15 cellular contexts compared by ENCODE assay signal in the genomic region with DNA sequence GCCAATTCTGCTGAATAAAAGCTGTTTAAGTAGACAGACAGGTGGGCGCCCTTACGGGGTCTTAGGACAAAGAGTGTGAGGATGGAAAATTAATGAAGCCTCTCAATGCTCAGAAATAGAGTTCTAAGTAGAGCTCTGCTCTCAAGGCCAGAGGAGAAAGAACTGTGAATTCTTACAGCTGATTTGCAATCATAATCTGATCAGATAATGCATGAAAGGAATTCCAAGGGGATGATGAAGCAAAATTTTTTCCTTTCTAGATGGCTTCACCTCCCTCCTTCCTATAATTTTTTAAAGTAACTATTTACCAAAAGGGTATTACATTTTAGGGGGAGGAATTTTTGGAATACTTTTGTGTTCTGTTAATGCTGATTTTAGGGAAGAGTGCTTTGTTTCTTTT.
DNase-seq lines count a peak whose midpoint lies in the region; ATAC-seq and TF ChIP-seq lines count a peak whose summit lies in the region.
"Had no signal": no experiment of that assay in that cellular context is flagged by ENCODE, and none has a peak within 500 bp of the region (broad histone marks: within the 10 kb centered on the region; RNA-seq: fewer than 3 reads in every experiment).

No MANE protein-coding gene starts in this region.

- CTCF ChIA-PET in Calu3 (lab: Charles Lee): interaction anchor here (0.6 kb wide), 1 partner anchor 967 kb away, joined by 6 read pairs; no protein-coding TSS in a partner anchor
- CTCF ChIA-PET in activated CD8-positive, alpha-beta T cell treated with anti-CD3 and anti-CD28 coated beads for 36 hours (lab: Charles Lee): no interaction called here

- H3K36me3 Mint-ChIP-seq in Calu3 (ENCODE audit: insufficient read depth, unreplicated experiment) (no peaks in the 10 kb centered on the region), mesothelial cell of epicardium (no peaks in the 10 kb centered on the region)
- H3K36me3 Mint-ChIP-seq in activated CD8-positive, alpha-beta T cell treated with anti-CD3 and anti-CD28 coated beads for 36 hours (ENCODE audit: low read depth): no peaks in the 10 kb centered on the region
- H3K36me3 Mint-ChIP-seq: CD14-positive monocyte; CD4-positive, alpha-beta memory T cell had no signal

- no peaks in the 10 kb centered on the region for H3K36me3 ChIP-seq in brain microvascular endothelial cell (replicated peaks)
- H3K36me3 ChIP-seq: BLaER1 had no signal

- H3K27ac ChIP-seq in brain microvascular endothelial cell: no peak overlapping the region
- H3K27ac ChIP-seq: BLaER1, GM23248 had no signal

- H3K27me3 ChIP-seq in brain microvascular endothelial cell (replicated peaks): no peaks in the 10 kb centered on the region
- H3K27me3 ChIP-seq: BLaER1 had no signal

- intact Hi-C loops in Calu3 (cut with micrococcal nuclease; ENCODE audit: unreplicated experiment): no loop called here
- intact Hi-C loops in activated CD8-positive, alpha-beta T cell treated with anti-CD3 and anti-CD28 coated beads for 36 hours (cut with micrococcal nuclease): no loop called here

- POLR2A ChIA-PET in activated CD8-positive, alpha-beta T cell treated with anti-CD3 and anti-CD28 coated beads for 36 hours (lab: Charles Lee): no interaction called here

- H3K9me3 Mint-ChIP-seq in Calu3 (ENCODE audit: low read depth, unreplicated experiment) (no peaks in the 10 kb centered on the region), mesothelial cell of epicardium (peaks cover 5% of the 10 kb centered on the region)
- peaks cover 4% of the 10 kb centered on the region for H3K9me3 Mint-ChIP-seq in activated CD8-positive, alpha-beta T cell treated with anti-CD3 and anti-CD28 coated beads for 36 hours

- no TSS peak for BruUV-seq in Calu3 (replicated peaks; lab: Mats Ljungman, UMichigan)

- DNase-seq in Calu3: no peak
- peak; percentile 53 for DNase-seq in NCI-H226
- DNase-seq in astrocyte of the hippocampus (ENCODE audit: low read depth, low spot score): peak; percentile 49
- DNase-seq in mesothelial cell of epicardium (ENCODE audit: low spot score in 2 of 2, unreplicated experiment in 2 of 2): no peak
- DNase-seq in SW 1271 (lab: John Stamatoyannopoulos, UW): no peak
- no peak for DNase-seq in activated CD8-positive, alpha-beta T cell treated with anti-CD3 and anti-CD28 coated beads for 36 hours
- DNase-seq in brain microvascular endothelial cell: no peak
- DNase-seq in hepatic stellate cell (ENCODE audit: low spot score): no peak
- DNase-seq: CD4-positive, alpha-beta memory T cell; DMS 273 treated with DMSO at 0.1 percent for 48 hours; GDM1; GM23248; HCEC 1CT had no signal

- H3K4me3 Mint-ChIP-seq in Calu3 (ENCODE audit: low read depth, unreplicated experiment) (no peak overlapping the region), mesothelial cell of epicardium (no peak overlapping the region)
- H3K4me3 Mint-ChIP-seq in activated CD8-positive, alpha-beta T cell treated with anti-CD3 and anti-CD28 coated beads for 36 hours: no peak overlapping the region
- H3K4me3 Mint-ChIP-seq: CD14-positive monocyte; CD4-positive, alpha-beta memory T cell had no signal

- in situ Hi-C loops in brain microvascular endothelial cell (cut with HindIII; ENCODE audit: low pct_ligation_motif_present, low sequenced_read_pairs): no loop called here

- TF ChIP-seq CTCF in Calu3 (IDR thresholded peaks at IDR 0.05; ENCODE audit: unreplicated experiment): no peak
- TF ChIP-seq CTCF in mesothelial cell of epicardium (IDR thresholded peaks at IDR 0.05; ENCODE audit: unreplicated experiment): no peak
- no peak for TF ChIP-seq CTCF in activated CD8-positive, alpha-beta T cell treated with anti-CD3 and anti-CD28 coated beads for 36 hours (IDR thresholded peaks at IDR 0.05)
- TF ChIP-seq CTCF in brain microvascular endothelial cell (IDR thresholded peaks at IDR 0.05; ENCODE audit: low read depth, low read length, missing control alignments): no peak

- peak overlapping the region; percentile 56 for H3K27ac Mint-ChIP-seq in Calu3 (ENCODE audit: unreplicated experiment)
- peak overlapping the region; percentile 67 for H3K27ac Mint-ChIP-seq in mesothelial cell of epicardium
- H3K27ac Mint-ChIP-seq in activated CD8-positive, alpha-beta T cell treated with anti-CD3 and anti-CD28 coated beads for 36 hours: no peak overlapping the region
- H3K27ac Mint-ChIP-seq: CD14-positive monocyte; CD4-positive, alpha-beta memory T cell had no signal

- H3K27me3 Mint-ChIP-seq in Calu3 (ENCODE audit: unreplicated experiment) (no peaks in the 10 kb centered on the region), mesothelial cell of epicardium (ENCODE audit: low read depth) (no peaks in the 10 kb centered on the region)
- H3K27me3 Mint-ChIP-seq in activated CD8-positive, alpha-beta T cell treated with anti-CD3 and anti-CD28 coated beads for 36 hours: no peaks in the 10 kb centered on the region
- H3K27me3 Mint-ChIP-seq: CD4-positive, alpha-beta memory T cell had no signal

- no peak for ATAC-seq in activated CD8-positive, alpha-beta T cell treated with anti-CD3 and anti-CD28 coated beads for 36 hours

- no peak overlapping the region for H3K4me3 ChIP-seq in brain microvascular endothelial cell (ENCODE audit: low read depth, low read length)
- H3K4me3 ChIP-seq: BLaER1, GM23248 had no signal

- H3K4me1 Mint-ChIP-seq in Calu3 (ENCODE audit: low read depth, unreplicated experiment) (peaks cover 46% of the 10 kb centered on the region), mesothelial cell of epicardium (peaks cover 25% of the 10 kb centered on the region)
- H3K4me1 Mint-ChIP-seq in activated CD8-positive, alpha-beta T cell treated with anti-CD3 and anti-CD28 coated beads for 36 hours (ENCODE audit: low read depth): no peaks in the 10 kb centered on the region
- H3K4me1 Mint-ChIP-seq: CD14-positive monocyte; CD4-positive, alpha-beta memory T cell had no signal

Comparison
In these comparisons a context has a peak if more than half of its experiments do, and no peak if none do; other contexts are left out.
1. DNase-seq: peak in NCI-H226 (single experiment) and astrocyte of the hippocampus (single experiment); none in Calu3 (single experiment), mesothelial cell of epicardium (0 of 2), SW 1271 (0 of 2), activated CD8-positive, alpha-beta T cell treated with anti-CD3 and anti-CD28 coated beads for 36 hours (single experiment), brain microvascular endothelial cell (single experiment) and hepatic stellate cell (single experiment).